Comparison of ENCODE assay signal across 22 cellular contexts in the genomic region with DNA sequence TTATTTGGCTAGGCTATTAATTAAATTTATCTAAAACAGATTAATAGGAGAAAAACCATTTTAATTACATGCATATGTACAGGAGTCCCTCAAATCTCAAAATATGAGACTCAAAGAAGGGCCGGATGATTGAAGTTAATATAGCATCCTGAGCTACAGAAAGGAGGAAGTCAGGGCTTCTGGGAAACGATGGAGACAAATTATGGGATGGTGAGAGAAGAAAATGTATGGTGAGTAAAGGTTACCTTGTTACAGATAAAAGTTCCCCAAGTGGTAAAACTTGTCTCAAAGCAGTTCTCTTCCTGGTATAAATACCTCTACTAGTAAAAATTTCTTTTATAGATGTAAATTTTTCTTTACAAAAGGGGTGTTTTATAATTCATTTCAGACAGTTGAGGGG. TPM values are rescaled to one million over a fixed set of nuclear protein-coding genes. Genes with fewer than 3 reads are reported as not detected.
DNase-seq lines count a peak whose midpoint lies in the region; ATAC-seq, FAIRE-seq and TF ChIP-seq lines count a peak whose summit lies in the region.
"Had no signal": no experiment of that assay in that cellular context is flagged by ENCODE, and none has a peak within 500 bp of the region (broad histone marks: within the 10 kb centered on the region; RNA-seq: fewer than 3 reads in every experiment).

No MANE protein-coding gene starts in this region.

- intact Hi-C loops in K562 (cut with micrococcal nuclease), result no loop called here

- H3K27me3 ChIP-seq in K562 (ENCODE audit: control insufficient read depth in 2 of 2, insufficient read depth in 2 of 2, low read length in 2 of 2), result no peaks in the 10 kb centered on the region
- H3K27me3 ChIP-seq in small intestine (ENCODE audit: control insufficient read depth in 2 of 2, insufficient read depth in 2 of 2, low read length in 2 of 2), result no peaks in the 10 kb centered on the region
- H3K27me3 ChIP-seq in MM.1S (replicated peaks; ENCODE audit: insufficient read depth, low read length), result no peaks in the 10 kb centered on the region
- H3K27me3 ChIP-seq: BLaER1 treated with 17β-estradiol and CSF1 and Interleukin-3, amounts not matched to agents 10 nM and 100 nM had no signal

- no peak for TF ChIP-seq RAD21 in K562 (CRISPR knock-in tag; conservative IDR thresholded peaks at IDR 0.05 in 1 of 2, IDR thresholded peaks at IDR 0.05 in 1 of 2)

- H3K4me2 ChIP-seq in K562 (ENCODE audit: insufficient read depth, low read length) (no peak overlapping the region), MM.1S (ENCODE audit: low read depth, low read length) (no peak overlapping the region)
- H3K4me2 ChIP-seq: A549 had no signal

- H3K9me3 ChIP-seq in K562 (replicated peaks; ENCODE audit: control insufficient read depth, insufficient read depth, low read depth, low read length) (peaks cover 3% of the 10 kb centered on the region), small intestine (ENCODE audit: control insufficient read depth, low read depth) (no peaks in the 10 kb centered on the region), MM.1S (replicated peaks; ENCODE audit: insufficient read depth, low read length) (no peaks in the 10 kb centered on the region)
- H3K9me3 ChIP-seq: A549 had no signal

- H2AFZ ChIP-seq in K562 (ENCODE audit: low read depth, low read length) (no peak overlapping the region; the same call in 1 of the 2 replicates), MM.1S (ENCODE audit: low read length) (no peak overlapping the region)

- H3K4me3 ChIP-seq in K562, result no peak overlapping the region
- no peak overlapping the region for H3K4me3 ChIP-seq in small intestine (ENCODE audit: low read depth in 1 of 2, low read length in 2 of 2)
- no peak overlapping the region for H3K4me3 ChIP-seq in MM.1S (ENCODE audit: low read length)
- H3K4me3 ChIP-seq: A549; BLaER1 treated with 17β-estradiol and CSF1 and Interleukin-3, amounts not matched to agents 10 nM and 100 nM had no signal

- no peak for ATAC-seq in K562
- ATAC-seq: A549; CD8-positive, alpha-beta T cell had no signal

- H3K9me2 ChIP-seq in MM.1S (replicated peaks; ENCODE audit: insufficient read depth, low read length), result no peaks in the 10 kb centered on the region

- no peak for TF ChIP-seq POLR2A in K562 (conservative IDR thresholded peaks at IDR 0.05)

- H3K27ac ChIP-seq in K562 (ENCODE audit: extremely low read depth, low read depth, low read length) (no peak overlapping the region), small intestine (ENCODE audit: low read depth in 1 of 2, low read length in 1 of 2) (no peak overlapping the region), MM.1S (ENCODE audit: low read length) (no peak overlapping the region; the same call in 1 of the 2 replicates)
- H3K27ac ChIP-seq: 22Rv1; A549; BLaER1 treated with 17β-estradiol and CSF1 and Interleukin-3, amounts not matched to agents 10 nM and 100 nM; C4-2B had no signal

- in situ Hi-C loops in K562 (cut with MboI), result no loop called here

- no peak overlapping the region for H3K9ac ChIP-seq in K562 (ENCODE audit: insufficient read depth in 1 of 2, low read depth in 2 of 2, low read length in 2 of 2)
- no peak overlapping the region for H3K9ac ChIP-seq in MM.1S (ENCODE audit: low read length)
- H3K9ac ChIP-seq: BLaER1 treated with 17β-estradiol and CSF1 and Interleukin-3, amounts not matched to agents 10 nM and 100 nM had no signal

- CTCF ChIA-PET in K562 (lab: Yijun Ruan, JAX; ENCODE audit: low intra/inter-chr PET ratio), result no interaction called here

- POLR2A ChIA-PET in K562 (lab: Yijun Ruan, JAX), result interaction anchor here (2.5 kb wide), 1 partner anchor 9 kb away, joined by 18 read pairs; no protein-coding TSS in a partner anchor

- H3K79me2 ChIP-seq in K562 (ENCODE audit: control insufficient read depth, insufficient read depth, low read length), result no peaks in the 10 kb centered on the region
- H3K79me2 ChIP-seq in MM.1S (ENCODE audit: low read length), result no peaks in the 10 kb centered on the region

- peak; percentile 11 to 30 for DNase-seq in Kasumi-1 (lab: John Stamatoyannopoulos, UW)
- no peak for DNase-seq in K562 (ENCODE audit: extremely low read depth in 1 of 4, low spot score in 3 of 4)
- peak; percentile 56 for DNase-seq in small intestine
- no peak for DNase-seq in MM.1S
- no peak for DNase-seq in iPS-NIHi7 (ENCODE audit: extremely low spot score)
- DNase-seq: AML-193; Caco-2; Calu3; CD4-positive, alpha-beta T cell; CD8-positive, alpha-beta T cell; DMS79 treated with DMSO at 0.1 percent for 48 hours; GF-D8 had no signal

- H3K9me1 ChIP-seq in K562 (ENCODE audit: control insufficient read depth, insufficient read depth, low read length), result no peaks in the 10 kb centered on the region

- H3K4me1 ChIP-seq in K562 (replicated peaks in 1 of 2; ENCODE audit: control insufficient read depth in 2 of 2, insufficient read depth in 2 of 2, low read length in 2 of 2), result peaks cover 0 to 6% of the 10 kb centered on the region in 2 experiments; a peak in 4 of 5 replicates
- no peaks in the 10 kb centered on the region for H3K4me1 ChIP-seq in small intestine (ENCODE audit: control insufficient read depth in 2 of 2, insufficient read depth in 1 of 2, low read depth in 1 of 2, low read length in 1 of 2)
- peaks cover 14% of the 10 kb centered on the region for H3K4me1 ChIP-seq in MM.1S (ENCODE audit: low read length)
- H3K4me1 ChIP-seq: A549 had no signal

- H3F3A ChIP-seq in MM.1S (ENCODE audit: insufficient read depth, low read length), result peaks cover 4% of the 10 kb centered on the region; the same call in 1 of the 2 replicates

- BruUV-seq in K562 (replicated peaks; lab: Mats Ljungman, UMichigan), result no TSS peak

- H4K20me1 ChIP-seq in K562 (replicated peaks; ENCODE audit: control insufficient read depth, insufficient read depth, low read length) (no peaks in the 10 kb centered on the region), MM.1S (ENCODE audit: insufficient read depth, low read length) (no peaks in the 10 kb centered on the region)
- H4K20me1 ChIP-seq: BLaER1 treated with 17β-estradiol and CSF1 and Interleukin-3, amounts not matched to agents 10 nM and 100 nM had no signal

- 31% methylated on average over 2 of the region's 2 CpGs for WGBS in K562 (ENCODE audit: insufficient coverage, low coverage, missing lambda C conversion rate)
- 15 to 38% (median 36%) methylated on average over 2 of the region's 2 CpGs for WGBS in small intestine, 3 donors

- H3K36me3 ChIP-seq in K562 (ENCODE audit: control insufficient read depth, insufficient read depth, low read length) (no peaks in the 10 kb centered on the region), small intestine (ENCODE audit: control insufficient read depth in 2 of 2, insufficient read depth in 2 of 2, low read length in 2 of 2) (no peaks in the 10 kb centered on the region), MM.1S (replicated peaks; ENCODE audit: insufficient read depth, low read length) (no peaks in the 10 kb centered on the region)
- H3K36me3 ChIP-seq: BLaER1 treated with 17β-estradiol and CSF1 and Interleukin-3, amounts not matched to agents 10 nM and 100 nM had no signal

- TF ChIP-seq CTCF in K562 (IDR thresholded peaks at IDR 0.05 in 2 of 3, conservative IDR thresholded peaks at IDR 0.05 in 1 of 3; ENCODE audit: insufficient read depth in 2 of 3, low read depth in 1 of 3, low read length in 3 of 3) (no peak), MM.1S (IDR thresholded peaks at IDR 0.05; ENCODE audit: low read length) (no peak)

- FAIRE-seq in K562 (lab: Jason Lieb, UNC), result no peak
- no peak for FAIRE-seq in small intestine (lab: Jason Lieb, UNC)
- FAIRE-seq: A549, D721Med, G401.6, GM12891, GM19239 had no signal

- TF ChIP-seq EP300 in K562 (IDR thresholded peaks at IDR 0.05; ENCODE audit: low read length), result no peak

RNA-seq across cellular contexts. Expression of gene BTN1A1, which starts 15.9 kb away (rescaled TPM):
- not detected in 2 replicates for total RNA-seq in K562 (2011; cell fraction: chromatin; rRNA removed; ENCODE audit: low replicate concordance)
- total RNA-seq in K562 (2011; cell fraction: nucleolus; rRNA removed), result not detected in 2 replicates
- not detected in 2 replicates for total RNA-seq in K562 (2011; cell fraction: nucleoplasm; rRNA removed)
- total RNA-seq in K562 (2014; rRNA removed) (0.09 TPM in 1 of 2 replicates, not detected in the other), K562 (2014; rRNA removed; fragmentation: Illumina TruSeq; extraction: Trizol) (0.15 TPM in 1 of 2 replicates, not detected in the other), K562 (2015; rRNA removed; fragmentation: Illumina TruSeq; extraction: Trizol) (not detected in 2 replicates), K562 (2021) (0.09 TPM in 1 of 2 replicates, not detected in the other)
- polyA plus RNA-seq in K562 (2011; rRNA removed) (0.04 TPM in 2 replicates), K562 (2014; fragmentation: Illumina TruSeq; extraction: Trizol) (0.06 TPM in 1 of 2 replicates, not detected in the other), K562 (2014; fragmentation: Nextera tagmentation; extraction: Ambion mirVana) (under 1 TPM in 1 of 2 experiments, not detected in 1; 0.01 TPM), K562 (2014; rRNA removed) (not detected in 2 replicates), small intestine (under 1 TPM in 1 of 3 donors, not detected in 2; 0.48 TPM)
- polyA plus RNA-seq in K562 (2011; cell fraction: cytosol; rRNA removed), result 0.01 TPM in 1 of 2 replicates, not detected in the other
- polyA plus RNA-seq in K562 (2011; cell fraction: nucleus; rRNA removed), result not detected in 2 replicates
- 0.04 and 0.05 TPM in 2 replicates for polyA plus RNA-seq in K562 (2012)
- not detected in 2 replicates for polyA minus RNA-seq in K562 (2011; rRNA and poly(A)+ RNA removed)
- not detected in 2 replicates for polyA minus RNA-seq in K562 (2011; cell fraction: cytosol; rRNA and poly(A)+ RNA removed)
- polyA minus RNA-seq in K562 (2011; cell fraction: nucleus; rRNA and poly(A)+ RNA removed), result not detected in 2 replicates
- total RNA-seq: A172; Calu3; CD4-positive, alpha-beta T cell; CD8-positive, alpha-beta T cell had no signal
- polyA plus RNA-seq: A549, BJ had no signal

RNA-seq across cellular contexts. Expression of gene BTN2A1, which starts 26.4 kb away (rescaled TPM):
- 41.4 and 45.8 TPM in 2 replicates for total RNA-seq in K562 (2011; cell fraction: chromatin; rRNA removed; ENCODE audit: low replicate concordance)
- 30.1 and 32.4 TPM in 2 replicates for total RNA-seq in K562 (2011; cell fraction: nucleolus; rRNA removed)
- total RNA-seq in K562 (2011; cell fraction: nucleoplasm; rRNA removed), result 28.4 and 29.5 TPM in 2 replicates
- 6.7 and 6.8 TPM in 2 replicates for total RNA-seq in K562 (2014; rRNA removed)
- total RNA-seq in K562 (2014; rRNA removed; fragmentation: Illumina TruSeq; extraction: Trizol), result 17.2 and 17.6 TPM in 2 replicates
- 15.9 and 16.2 TPM in 2 replicates for total RNA-seq in K562 (2015; rRNA removed; fragmentation: Illumina TruSeq; extraction: Trizol)
- 13.0 and 13.5 TPM in 2 replicates for total RNA-seq in K562 (2021)
- polyA plus RNA-seq in K562 (2011; rRNA removed), result 18.9 and 23.2 TPM in 2 replicates
- 13.3 and 16.1 TPM in 2 replicates for polyA plus RNA-seq in K562 (2011; cell fraction: cytosol; rRNA removed)
- polyA plus RNA-seq in K562 (2011; cell fraction: nucleus; rRNA removed), result 33.9 and 39.5 TPM in 2 replicates
- polyA plus RNA-seq in K562 (2012), result 12.6 and 22.3 TPM in 2 replicates
- 19.4 and 22.1 TPM in 2 replicates for polyA plus RNA-seq in K562 (2014; fragmentation: Illumina TruSeq; extraction: Trizol)
- polyA plus RNA-seq in K562 (2014; fragmentation: Nextera tagmentation; extraction: Ambion mirVana), result 10 to 100 TPM in 1 of 2 experiments, 1 to 10 TPM in 1; 7.0 to 16.4 TPM
- polyA plus RNA-seq in K562 (2014; rRNA removed), result 18.0 and 21.7 TPM in 2 replicates
- polyA minus RNA-seq in K562 (2011; rRNA and poly(A)+ RNA removed), result 22.7 and 32.0 TPM in 2 replicates
- polyA minus RNA-seq in K562 (2011; cell fraction: cytosol; rRNA and poly(A)+ RNA removed), result 6.4 and 8.2 TPM in 2 replicates
- polyA minus RNA-seq in K562 (2011; cell fraction: nucleus; rRNA and poly(A)+ RNA removed), result 11.0 and 19.7 TPM in 2 replicates
- polyA plus RNA-seq in small intestine, result 10 to 100 TPM; 15.4 to 19.6 (median 17.2) TPM

RNA-seq across cellular contexts. Expression of gene BTN3A3, which starts 43.9 kb away (rescaled TPM):
- 19.6 and 24.0 TPM in 2 replicates for total RNA-seq in K562 (2011; cell fraction: chromatin; rRNA removed; ENCODE audit: low replicate concordance)
- total RNA-seq in K562 (2011; cell fraction: nucleolus; rRNA removed), result 4.6 and 4.8 TPM in 2 replicates
- 16.4 and 24.1 TPM in 2 replicates for total RNA-seq in K562 (2011; cell fraction: nucleoplasm; rRNA removed)
- total RNA-seq in K562 (2014; rRNA removed), result 0.45 and 1.0 TPM in 2 replicates
- total RNA-seq in K562 (2014; rRNA removed; fragmentation: Illumina TruSeq; extraction: Trizol), result 1.2 and 1.4 TPM in 2 replicates
- 0.98 and 1.3 TPM in 2 replicates for total RNA-seq in K562 (2015; rRNA removed; fragmentation: Illumina TruSeq; extraction: Trizol)
- 1.4 and 1.5 TPM in 2 replicates for total RNA-seq in K562 (2021)
- 3.5 and 7.6 TPM in 2 replicates for polyA plus RNA-seq in K562 (2011; rRNA removed)
- 0.51 and 1.6 TPM in 2 replicates for polyA plus RNA-seq in K562 (2011; cell fraction: cytosol; rRNA removed)
- polyA plus RNA-seq in K562 (2011; cell fraction: nucleus; rRNA removed), result 24.8 and 44.0 TPM in 2 replicates
- 1.1 and 3.0 TPM in 2 replicates for polyA plus RNA-seq in K562 (2012)
- 0.71 and 1.00 TPM in 2 replicates for polyA plus RNA-seq in K562 (2014; fragmentation: Illumina TruSeq; extraction: Trizol)
- polyA plus RNA-seq in K562 (2014; fragmentation: Nextera tagmentation; extraction: Ambion mirVana), result under 1 TPM; 0.21 to 0.41 TPM
- 1.1 and 1.3 TPM in 2 replicates for polyA plus RNA-seq in K562 (2014; rRNA removed)
- 5.6 and 15.4 TPM in 2 replicates for polyA minus RNA-seq in K562 (2011; rRNA and poly(A)+ RNA removed)
- 0.19 and 0.82 TPM in 2 replicates for polyA minus RNA-seq in K562 (2011; cell fraction: cytosol; rRNA and poly(A)+ RNA removed)
- polyA minus RNA-seq in K562 (2011; cell fraction: nucleus; rRNA and poly(A)+ RNA removed), result 3.4 and 18.0 TPM in 2 replicates
- 10 to 100 TPM in 2 of 3 donors, 1 to 10 TPM in 1; 8.9 to 19.6 (median 14.3) TPM for polyA plus RNA-seq in small intestine

RNA-seq across cellular contexts. Expression of gene HMGN4, which starts 54.0 kb away (rescaled TPM):
- total RNA-seq in K562 (2011; cell fraction: chromatin; rRNA removed; ENCODE audit: low replicate concordance), result 23.4 and 44.5 TPM in 2 replicates
- total RNA-seq in K562 (2011; cell fraction: nucleolus; rRNA removed), result 13.5 and 15.3 TPM in 2 replicates
- total RNA-seq in K562 (2011; cell fraction: nucleoplasm; rRNA removed), result 28.3 and 34.4 TPM in 2 replicates
- total RNA-seq in K562 (2014; rRNA removed) (71.8 and 87.5 TPM in 2 replicates), K562 (2014; rRNA removed; fragmentation: Illumina TruSeq; extraction: Trizol) (134 and 145 TPM in 2 replicates), K562 (2015; rRNA removed; fragmentation: Illumina TruSeq; extraction: Trizol) (100 and 102 TPM in 2 replicates), K562 (2021) (78.8 and 79.9 TPM in 2 replicates)
- polyA plus RNA-seq in K562 (2011; rRNA removed) (95.4 and 111 TPM in 2 replicates), K562 (2014; fragmentation: Illumina TruSeq; extraction: Trizol) (97.0 and 104 TPM in 2 replicates), K562 (2014; fragmentation: Nextera tagmentation; extraction: Ambion mirVana) (10 to 100 TPM; 35.4 to 41.1 TPM), K562 (2014; rRNA removed) (92.2 and 94.1 TPM in 2 replicates), small intestine (10 to 100 TPM; 47.0 to 62.7 (median 56.2) TPM)
- polyA plus RNA-seq in K562 (2011; cell fraction: cytosol; rRNA removed), result 35.3 and 57.4 TPM in 2 replicates
- polyA plus RNA-seq in K562 (2011; cell fraction: nucleus; rRNA removed), result 24.5 and 38.9 TPM in 2 replicates
- 65.4 and 94.0 TPM in 2 replicates for polyA plus RNA-seq in K562 (2012)
- 76.2 and 81.4 TPM in 2 replicates for polyA minus RNA-seq in K562 (2011; rRNA and poly(A)+ RNA removed)
- polyA minus RNA-seq in K562 (2011; cell fraction: cytosol; rRNA and poly(A)+ RNA removed), result 32.2 and 35.4 TPM in 2 replicates
- 8.2 and 16.9 TPM in 2 replicates for polyA minus RNA-seq in K562 (2011; cell fraction: nucleus; rRNA and poly(A)+ RNA removed)

Comparison
In these comparisons a context has a peak if more than half of its experiments do, and no peak if none do; other contexts are left out.
1. DNase-seq: peak in Kasumi-1 (2 of 2) and small intestine (single experiment); none in K562 (0 of 4), MM.1S (single experiment) and iPS-NIHi7 (single experiment).